In genomic region chr2:132980304-132980703, GRCh38 we compare ENCODE assay signal across 27 cellular contexts.
"Had no signal": no experiment of that assay in that cellular context is flagged by ENCODE, and none has a peak within 500 bp of the region (broad histone marks: within the 10 kb centered on the region; RNA-seq: fewer than 3 reads in every experiment).

No MANE protein-coding gene starts in this region.

- H3K9ac ChIP-seq: neural progenitor cell, parathyroid adenoma had no signal

- H3K4me1 ChIP-seq: left lung, parathyroid adenoma, tibial nerve, uterus had no signal

- H3K27ac ChIP-seq: left lung, neural progenitor cell, neutrophil, parathyroid adenoma, skin epidermis, spleen, tibial nerve, uterus had no signal

- DNase-seq: hippocampal formation; immature natural killer cell; kidney; left colon; left lung; mesendoderm; naive B cell; natural killer cell; nephron progenitor cell; occipital lobe; retina; right cardiac atrium; spleen; stimulated activated CD4-positive, alpha-beta T cell treated with anti-CD3 and anti-CD28 coated beads, Interleukin-2, amount 100 ng/mL, for 48 hours; stimulated activated CD4-positive, alpha-beta T cell treated with anti-CD3 and anti-CD28 coated beads, Interleukin-4, amount 100 ng/mL, for 4 hours; stimulated activated CD8-positive, alpha-beta memory T cell treated with anti-CD3 and anti-CD28 coated beads, Interleukin-4, amount 100 ng/mL, for 48 hours; stimulated activated naive CD4-positive, alpha-beta T cell treated with Interleukin-2 at 50 U/mL for 16 hours; stimulated activated naive CD8-positive, alpha-beta T cell treated with anti-CD3 and anti-CD28 coated beads, Interleukin-15, amount 100 ng/mL, for 72 hours; substantia nigra; uterus had no signal

- H3K79me2 ChIP-seq: parathyroid adenoma had no signal

- H3K4me3 ChIP-seq: left lung, lung, neural progenitor cell, skin epidermis, spleen, tibial nerve, uterus had no signal

- H3K4me2 ChIP-seq: neural progenitor cell had no signal

- H3K27me3 ChIP-seq: left lung, neural progenitor cell, neutrophil, spleen, tibial nerve, uterus had no signal

- H3K36me3 ChIP-seq: left lung, neural progenitor cell, neutrophil, spleen, tibial nerve, uterus had no signal

- H3K9me3 ChIP-seq: left lung, neutrophil, spleen, tibial nerve, uterus had no signal

- FAIRE-seq: islet of Langerhans, kidney had no signal

- H2AFZ ChIP-seq: neural progenitor cell, parathyroid adenoma had no signal
